ENCODE assay signal across 20 cellular contexts in the genomic region with DNA sequence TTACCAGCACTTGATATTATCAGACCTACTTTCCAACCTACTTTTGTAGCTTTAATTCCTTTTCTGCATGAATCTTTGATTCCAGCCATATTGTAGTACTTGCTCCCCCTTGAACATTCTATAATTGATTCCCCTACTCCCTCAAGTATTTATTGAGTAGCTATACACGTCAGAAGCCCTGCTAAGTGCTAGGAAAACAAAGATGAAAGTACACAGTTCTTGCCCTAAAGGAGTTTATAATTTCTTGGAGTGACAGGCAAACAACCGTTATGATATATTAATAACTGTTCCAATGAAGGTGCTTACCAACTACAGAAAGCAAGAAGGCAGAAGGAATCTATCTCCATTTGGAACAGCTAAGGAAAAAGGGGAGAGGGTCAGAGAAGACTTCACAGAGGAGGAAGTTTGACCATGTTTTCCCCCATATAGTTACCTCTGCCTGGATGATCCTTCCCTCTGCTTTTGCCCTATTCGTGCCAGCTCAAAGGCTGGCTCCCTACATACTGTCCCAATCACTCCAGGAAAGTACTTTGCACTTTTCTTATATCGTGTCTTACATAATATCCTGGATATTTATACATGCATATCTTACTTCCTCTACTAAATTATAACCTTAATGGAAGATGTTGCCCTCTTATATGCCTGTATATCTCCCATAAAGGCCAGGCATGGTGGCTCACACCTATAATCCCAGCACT. TPM values are rescaled to one million over a fixed set of nuclear protein-coding genes. Genes with fewer than 3 reads are reported as not detected.
A peak's percentile ranks its signal among the peaks of the same experiment; 100 is the strongest.
DNase-seq lines count a peak whose midpoint lies in the region; ATAC-seq and TF ChIP-seq lines count a peak whose summit lies in the region.
"Had no signal": no experiment of that assay in that cellular context is flagged by ENCODE, and none has a peak within 500 bp of the region (broad histone marks: within the 10 kb centered on the region; RNA-seq: fewer than 3 reads in every experiment).

No MANE protein-coding gene starts in this region.

- H3K4me1 Mint-ChIP-seq in MCF 10A (ENCODE audit: insufficient read depth, unreplicated experiment): no peaks in the 10 kb centered on the region
- no peaks in the 10 kb centered on the region for H3K4me1 Mint-ChIP-seq in T-helper 17 cell
- no peaks in the 10 kb centered on the region for H3K4me1 Mint-ChIP-seq in neural crest cell
- H3K4me1 Mint-ChIP-seq in activated naive CD8-positive, alpha-beta T cell treated with anti-CD3 and anti-CD28 coated beads for 36 hours: no peaks in the 10 kb centered on the region
- H3K4me1 Mint-ChIP-seq: B cell; CD4-positive, CD25-positive, alpha-beta regulatory T cell had no signal

- ATAC-seq in T-helper 17 cell: no peak
- ATAC-seq: CD8-positive, alpha-beta T cell had no signal

- DNase-seq in mammary epithelial cell (no peak), MCF 10A (ENCODE audit: unreplicated experiment) (no peak), T-helper 17 cell (no peak), neural crest cell (ENCODE audit: low read depth, low spot score) (no peak), NCI-H524 treated with DMSO at 0.1 percent for 48 hours (lab: John Stamatoyannopoulos, UW) (no peak)
- no peak for DNase-seq in activated CD4-positive, alpha-beta T cell treated with anti-CD3 and anti-CD28 coated beads, Interleukin-2, amount 50 U/mL, for 4 hours
- no peak for DNase-seq in activated naive CD8-positive, alpha-beta T cell treated with anti-CD3 and anti-CD28 coated beads for 36 hours
- DNase-seq in activated CD8-positive, alpha-beta memory T cell treated with anti-CD3 and anti-CD28 coated beads for 24 hours: no peak
- DNase-seq: Caco-2; CD4-positive, CD25-positive, alpha-beta regulatory T cell; CD8-positive, alpha-beta T cell; DMS153; DMS79 treated with DMSO at 0.1 percent for 48 hours; GF-D8; GOT3; HCEC 1CT had no signal

- dilution Hi-C loops in mammary epithelial cell (cut with HindIII; ENCODE audit: low sequenced_read_pairs): no loop called here

- H3K4me3 Mint-ChIP-seq in MCF 10A (ENCODE audit: unreplicated experiment) (no peak overlapping the region), T-helper 17 cell (no peak overlapping the region), neural crest cell (no peak overlapping the region)
- no peak overlapping the region for H3K4me3 Mint-ChIP-seq in activated naive CD8-positive, alpha-beta T cell treated with anti-CD3 and anti-CD28 coated beads for 36 hours
- H3K4me3 Mint-ChIP-seq: B cell; CD4-positive, CD25-positive, alpha-beta regulatory T cell; CD8-positive, alpha-beta T cell had no signal

- no peak for TF ChIP-seq CTCF in mammary epithelial cell (conservative IDR thresholded peaks at IDR 0.05 in 1 of 2, IDR thresholded peaks at IDR 0.05 in 1 of 2; ENCODE audit: extremely low read depth in 1 of 2, insufficient read depth in 1 of 2, low read depth in 1 of 2, low read length in 2 of 2)
- TF ChIP-seq CTCF in MCF 10A (IDR thresholded peaks at IDR 0.05; ENCODE audit: unreplicated experiment): no peak
- TF ChIP-seq CTCF in neural crest cell (conservative IDR thresholded peaks at IDR 0.05): no peak

- peak overlapping the region; percentile 5 for H3K9ac ChIP-seq in mammary epithelial cell (ENCODE audit: insufficient read depth, low read length)
- H3K9ac ChIP-seq: BLaER1 had no signal

- H3K4me2 ChIP-seq in mammary epithelial cell (ENCODE audit: insufficient read depth, low read depth, low read length): no peak overlapping the region
- H3K4me2 ChIP-seq: BLaER1 had no signal

- H3K36me3 Mint-ChIP-seq in MCF 10A (ENCODE audit: insufficient read depth, unreplicated experiment): no peaks in the 10 kb centered on the region
- no peaks in the 10 kb centered on the region for H3K36me3 Mint-ChIP-seq in T-helper 17 cell (ENCODE audit: low read depth)
- H3K36me3 Mint-ChIP-seq in neural crest cell (ENCODE audit: low read depth): peaks cover 12% of the 10 kb centered on the region
- peaks cover under 1% of the 10 kb centered on the region for H3K36me3 Mint-ChIP-seq in activated naive CD8-positive, alpha-beta T cell treated with anti-CD3 and anti-CD28 coated beads for 36 hours
- H3K36me3 Mint-ChIP-seq: CD4-positive, CD25-positive, alpha-beta regulatory T cell; CD8-positive, alpha-beta T cell had no signal

- POLR2A ChIA-PET in MCF 10A (lab: Yijun Ruan, JAX): interaction anchor here (0.8 to 1.1 kb wide), 3 partner anchors 23 to 629 kb away, joined by 3 read pairs; partner anchors contain the start of genes PDZD7 and SFXN3

- H3K9me3 ChIP-seq in mammary epithelial cell (replicated peaks; ENCODE audit: insufficient read depth, low read length) (no peaks in the 10 kb centered on the region), T-helper 17 cell (ENCODE audit: control insufficient read depth, low read length, poor library complexity, severe bottlenecking) (no peaks in the 10 kb centered on the region)
- H3K9me3 ChIP-seq: Caco-2 had no signal

- H3K9me3 Mint-ChIP-seq in MCF 10A (ENCODE audit: unreplicated experiment): no peaks in the 10 kb centered on the region
- H3K9me3 Mint-ChIP-seq in neural crest cell: no peaks in the 10 kb centered on the region
- no peaks in the 10 kb centered on the region for H3K9me3 Mint-ChIP-seq in activated naive CD8-positive, alpha-beta T cell treated with anti-CD3 and anti-CD28 coated beads for 36 hours
- H3K9me3 Mint-ChIP-seq: CD8-positive, alpha-beta T cell had no signal

- CTCF ChIA-PET in mammary epithelial cell (lab: Charles Lee; ENCODE audit: low non-redundant PET) (no interaction called here), MCF 10A (lab: Yijun Ruan, JAX) (interaction anchor here (0.6 to 0.8 kb wide), 3 partner anchors 31 to 566 kb away, joined by 3 to 4 read pairs (median 3); no protein-coding TSS in a partner anchor)

- no peaks in the 10 kb centered on the region for H3K79me2 ChIP-seq in mammary epithelial cell (ENCODE audit: insufficient read depth, low read length)

- H2AFZ ChIP-seq in mammary epithelial cell (ENCODE audit: low read depth, low read length): no peak overlapping the region

- no peaks in the 10 kb centered on the region for H3K4me1 ChIP-seq in mammary epithelial cell (ENCODE audit: insufficient read depth, low read length)
- H3K4me1 ChIP-seq: BLaER1, Caco-2 had no signal

- BruUV-seq in mammary epithelial cell (replicated peaks; lab: Mats Ljungman, UMichigan) (no TSS peak), MCF 10A (replicated peaks; lab: Mats Ljungman, UMichigan) (no TSS peak)

- H3K27ac Mint-ChIP-seq in MCF 10A (ENCODE audit: low read depth, unreplicated experiment) (no peak overlapping the region), T-helper 17 cell (peak overlapping the region; percentile 19), neural crest cell (ENCODE audit: unreplicated experiment) (peak overlapping the region; percentile 63)
- H3K27ac Mint-ChIP-seq in activated naive CD8-positive, alpha-beta T cell treated with anti-CD3 and anti-CD28 coated beads for 36 hours: no peak overlapping the region
- H3K27ac Mint-ChIP-seq: B cell; CD4-positive, CD25-positive, alpha-beta regulatory T cell; CD8-positive, alpha-beta T cell had no signal

- no peaks in the 10 kb centered on the region for H4K20me1 ChIP-seq in mammary epithelial cell (ENCODE audit: insufficient read depth, low read length)
- H4K20me1 ChIP-seq: BLaER1 had no signal

- in situ Hi-C loops in mammary epithelial cell (cut with MboI; ENCODE audit: low sequenced_read_pairs in 2 of 2): no loop called here

- no peaks in the 10 kb centered on the region for H3K27me3 Mint-ChIP-seq in MCF 10A (ENCODE audit: insufficient read depth, unreplicated experiment)
- H3K27me3 Mint-ChIP-seq in T-helper 17 cell: peaks cover 10% of the 10 kb centered on the region
- no peaks in the 10 kb centered on the region for H3K27me3 Mint-ChIP-seq in neural crest cell (ENCODE audit: low read depth)
- no peaks in the 10 kb centered on the region for H3K27me3 Mint-ChIP-seq in activated naive CD8-positive, alpha-beta T cell treated with anti-CD3 and anti-CD28 coated beads for 36 hours
- H3K27me3 Mint-ChIP-seq: CD4-positive, CD25-positive, alpha-beta regulatory T cell had no signal

- no peaks in the 10 kb centered on the region for H3K27me3 ChIP-seq in mammary epithelial cell (ENCODE audit: insufficient read depth, low read length)
- H3K27me3 ChIP-seq: BLaER1 had no signal

- no peaks in the 10 kb centered on the region for H3K36me3 ChIP-seq in mammary epithelial cell (ENCODE audit: insufficient read depth, low read length)
- H3K36me3 ChIP-seq: BLaER1 had no signal

- intact Hi-C loops in mammary epithelial cell (cut with micrococcal nuclease) (no loop called here), MCF 10A (cut with micrococcal nuclease) (no loop called here)

- no peak overlapping the region for H3K27ac ChIP-seq in mammary epithelial cell (ENCODE audit: insufficient read depth, low read depth, low read length)
- H3K27ac ChIP-seq: 22Rv1, BLaER1, C4-2B had no signal

- WGBS in mammary epithelial cell (ENCODE audit: low coverage, missing lambda C conversion rate): 75% methylated on average over 4 of the region's 4 CpGs

- no peak overlapping the region for H3K4me3 ChIP-seq in mammary epithelial cell (replicated peaks in 1 of 3; ENCODE audit: insufficient read depth in 1 of 3, low read depth in 2 of 3, low read length in 3 of 3)
- H3K4me3 ChIP-seq: BLaER1 had no signal

RNA-seq across cellular contexts. Expression of gene SCD, which starts 54.7 kb away (rescaled TPM):
- total RNA-seq in mammary epithelial cell (100 to 1,000 TPM; 348 to 939 TPM), MCF 10A (2022) (101 and 179 TPM in 2 replicates), T-helper 17 cell (1 to 10 TPM in 1 of 2 donors, under 1 TPM in 1; 0.77 to 1.5 TPM), neural crest cell (969 and 975 TPM in 2 replicates)
- polyA plus RNA-seq in mammary epithelial cell: 1,049 TPM
- 2,037 TPM for polyA minus RNA-seq in mammary epithelial cell
- total RNA-seq in activated naive CD8-positive, alpha-beta T cell treated with anti-CD3 and anti-CD28 coated beads for 36 hours: 100 to 1,000 TPM; 231 to 232 TPM

Comparison
In these comparisons a context has a peak if more than half of its experiments do, and no peak if none do; other contexts are left out.
1. H3K27ac Mint-ChIP-seq: peak in T-helper 17 cell (single experiment) and neural crest cell (single experiment); none in MCF 10A (single experiment) and activated naive CD8-positive, alpha-beta T cell treated with anti-CD3 and anti-CD28 coated beads for 36 hours (single experiment).
2. RNA of gene SCD, which starts 54.7 kb away (total RNA-seq): 969 to 975 TPM in neural crest cell, 348 to 939 TPM in mammary epithelial cell, 231 to 232 TPM in activated naive CD8-positive, alpha-beta T cell treated with anti-CD3 and anti-CD28 coated beads for 36 hours and 101 to 179 TPM in MCF 10A; 0.77 to 1.5 TPM in T-helper 17 cell; every median in the first group is over 10 times any median in the second.